Comparison of ENCODE assay signal across 12 cellular contexts in the genomic region with DNA sequence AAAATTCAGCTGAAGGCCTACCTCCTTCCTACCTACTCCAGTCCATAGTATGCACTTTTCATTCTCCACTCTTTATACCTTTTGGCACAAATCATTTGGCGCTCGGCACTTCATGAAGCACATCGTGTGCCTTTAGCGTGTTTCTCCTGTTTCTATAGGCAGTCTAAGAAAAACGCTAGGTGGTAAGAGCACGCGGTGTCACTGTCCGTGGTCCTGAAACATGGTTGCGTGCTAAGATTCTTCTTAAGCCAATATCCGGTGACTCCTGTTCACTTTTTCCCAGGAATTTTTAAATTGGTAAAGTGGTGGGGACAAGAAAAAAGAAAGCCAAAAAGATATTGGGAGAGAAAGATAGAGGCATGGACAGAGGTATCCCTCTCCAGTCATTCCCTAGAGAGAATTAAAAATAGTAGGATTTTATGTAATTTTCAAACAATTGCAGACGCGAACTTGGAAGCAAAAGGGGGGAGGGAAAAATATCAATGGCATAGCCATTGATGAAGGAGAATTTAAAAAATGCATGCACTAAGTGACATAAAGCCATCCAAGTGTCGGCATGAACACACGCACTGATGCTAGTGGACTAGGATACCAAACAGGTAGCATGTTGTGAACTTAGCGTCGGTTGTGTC. TPM values are rescaled to one million over a fixed set of nuclear protein-coding genes. Genes with fewer than 3 reads are reported as not detected.
DNase-seq lines count a peak whose midpoint lies in the region; ATAC-seq and TF ChIP-seq lines count a peak whose summit lies in the region.
"Had no signal": no experiment of that assay in that cellular context is flagged by ENCODE, and none has a peak within 500 bp of the region (broad histone marks: within the 10 kb centered on the region; RNA-seq: fewer than 3 reads in every experiment).

No MANE protein-coding gene starts in this region.

- no peak for TF ChIP-seq CTCF in osteocyte (IDR thresholded peaks at IDR 0.05)

- TF ChIP-seq POLR2A in erythroblast (IDR thresholded peaks at IDR 0.05; ENCODE audit: low read length): no peak

- H3K4me1 Mint-ChIP-seq in osteocyte (ENCODE audit: unreplicated experiment) (peaks cover 7% of the 10 kb centered on the region), T-helper 17 cell (no peaks in the 10 kb centered on the region)

- H3K36me3 Mint-ChIP-seq in osteocyte (ENCODE audit: unreplicated experiment): no peaks in the 10 kb centered on the region
- no peaks in the 10 kb centered on the region for H3K36me3 Mint-ChIP-seq in T-helper 17 cell (ENCODE audit: low read depth)
- H3K36me3 Mint-ChIP-seq: activated naive CD8-positive, alpha-beta T cell had no signal

- no peaks in the 10 kb centered on the region for H3K9me3 ChIP-seq in T-helper 17 cell (ENCODE audit: control insufficient read depth, low read length, poor library complexity, severe bottlenecking)
- H3K9me3 ChIP-seq: suprapubic skin had no signal

- DNase-seq in H4 (ENCODE audit: low spot score): peak; percentile 51
- peak; percentile 34 for DNase-seq in OCI-M1 (lab: John Stamatoyannopoulos, UW)
- peak; percentile 41 to 50 for DNase-seq in erythroblast (lab: John Stamatoyannopoulos, UW)
- DNase-seq in osteocyte (ENCODE audit: extremely low spot score, unreplicated experiment): no peak
- DNase-seq in DMS114 treated with DMSO at 0.1 percent for 48 hours (lab: John Stamatoyannopoulos, UW; ENCODE audit: unreplicated experiment): no peak
- DNase-seq in NCI-H146 (lab: John Stamatoyannopoulos, UW): no peak
- DNase-seq in T-helper 17 cell: no peak
- DNase-seq: naive thymus-derived CD8-positive, alpha-beta T cell; NCI-H526 treated with DMSO at 0.1 percent for 48 hours had no signal

- peak overlapping the region; percentile 73 for H3K4me3 Mint-ChIP-seq in osteocyte (ENCODE audit: unreplicated experiment)
- no peak overlapping the region for H3K4me3 Mint-ChIP-seq in T-helper 17 cell

- H3K9me3 Mint-ChIP-seq in osteocyte (ENCODE audit: unreplicated experiment): peaks cover 4% of the 10 kb centered on the region

- ATAC-seq in T-helper 17 cell (no peak), GM18502 (IDR thresholded peaks at IDR 0.05; ENCODE audit: poor library complexity, unreplicated experiment) (no peak)
- ATAC-seq: naive thymus-derived CD8-positive, alpha-beta T cell had no signal

- no peak overlapping the region for H3K27ac Mint-ChIP-seq in osteocyte (ENCODE audit: unreplicated experiment)
- no peak overlapping the region for H3K27ac Mint-ChIP-seq in T-helper 17 cell
- H3K27ac Mint-ChIP-seq: activated naive CD8-positive, alpha-beta T cell; naive thymus-derived CD8-positive, alpha-beta T cell had no signal

- H3K27me3 Mint-ChIP-seq in osteocyte (ENCODE audit: unreplicated experiment) (peaks cover 2% of the 10 kb centered on the region), T-helper 17 cell (peaks cover 5% of the 10 kb centered on the region)

RNA-seq across cellular contexts. Expression of a gene that starts 1.4 kb away (rescaled TPM):
- total RNA-seq in H4 (2014; rRNA removed; shearing (Covaris generic)): 0.39 and 0.70 TPM in 2 replicates
- not detected in 2 replicates for total RNA-seq in osteocyte
- total RNA-seq in T-helper 17 cell: not detected
- total RNA-seq: naive thymus-derived CD8-positive, alpha-beta T cell had no signal

Comparison
In these comparisons a context has a peak if more than half of its experiments do, and no peak if none do; other contexts are left out.
1. DNase-seq: peak in H4 (single experiment), OCI-M1 (single experiment) and erythroblast (2 of 2); none in osteocyte (single experiment), DMS114 treated with DMSO at 0.1 percent for 48 hours (single experiment), NCI-H146 (single experiment) and T-helper 17 cell (0 of 3).